16 cellular contexts compared by ENCODE assay signal in genomic region chr3:50484681-50485263, GRCh38. TPM values are rescaled to one million over a fixed set of nuclear protein-coding genes. Genes with fewer than 3 reads are reported as not detected.
A peak's percentile ranks its signal among the peaks of the same experiment; 100 is the strongest.
DNase-seq lines count a peak whose midpoint lies in the region; FAIRE-seq and TF ChIP-seq lines count a peak whose summit lies in the region.
"Had no signal": no experiment of that assay in that cellular context is flagged by ENCODE, and none has a peak within 500 bp of the region (broad histone marks: within the 10 kb centered on the region; RNA-seq: fewer than 3 reads in every experiment).

No MANE protein-coding gene starts in this region.

- H3K36me3 Mint-ChIP-seq in H9 (ENCODE audit: insufficient read depth in 1 of 3, low read depth in 3 of 3) (no peaks in the 10 kb centered on the region), neural progenitor cell (no peaks in the 10 kb centered on the region)
- H3K36me3 Mint-ChIP-seq: CD8-positive, alpha-beta T cell had no signal

- H3K23ac ChIP-seq in H9 (ENCODE audit: insufficient read length, low read depth, low read length) (no peak overlapping the region), H1 (ENCODE audit: insufficient read length) (no peak overlapping the region)

- H3F3A ChIP-seq in neural progenitor cell (ENCODE audit: low read depth): no peaks in the 10 kb centered on the region
- no peaks in the 10 kb centered on the region for H3F3A ChIP-seq in MM.1S (ENCODE audit: insufficient read depth, low read length)

- H3K27me3 Mint-ChIP-seq in H9 (ENCODE audit: low read depth): no peaks in the 10 kb centered on the region
- peaks cover 6% of the 10 kb centered on the region for H3K27me3 Mint-ChIP-seq in neural progenitor cell (ENCODE audit: insufficient read depth, low read depth)

- no peaks in the 10 kb centered on the region for H4K20me1 ChIP-seq in H9 (ENCODE audit: control insufficient read depth, insufficient read depth, insufficient read length)
- peaks cover 3 to 14% of the 10 kb centered on the region in 2 experiments for H4K20me1 ChIP-seq in H1 (replicated peaks in 1 of 2; ENCODE audit: control insufficient read depth in 1 of 2, insufficient read depth in 2 of 2, low read length in 2 of 2)
- H4K20me1 ChIP-seq in neural progenitor cell (ENCODE audit: low read depth): peaks cover 44% of the 10 kb centered on the region
- no peaks in the 10 kb centered on the region for H4K20me1 ChIP-seq in MM.1S (ENCODE audit: insufficient read depth, low read length)

- H2BK5ac ChIP-seq in H9 (ENCODE audit: insufficient read length, low read length): no peak overlapping the region
- no peak overlapping the region for H2BK5ac ChIP-seq in H1 (ENCODE audit: low read depth, low read length)

- H3K4me1 Mint-ChIP-seq in H9: peaks cover 39 to 56% of the 10 kb centered on the region in 2 experiments
- H3K4me1 Mint-ChIP-seq in neural progenitor cell: peaks cover 43% of the 10 kb centered on the region

- no peak for TF ChIP-seq RAD21 in H1 (IDR thresholded peaks at IDR 0.05 in 1 of 2, conservative IDR thresholded peaks at IDR 0.05 in 1 of 2; ENCODE audit: low read depth in 2 of 2, low read length in 2 of 2)

- H2AFZ ChIP-seq in H9 (ENCODE audit: low read length) (no peak overlapping the region), H1 (ENCODE audit: low read length) (no peak overlapping the region), neural progenitor cell (replicated peaks) (no peak overlapping the region), MM.1S (ENCODE audit: low read length) (no peak overlapping the region)
- H2AFZ ChIP-seq: PC-9 had no signal

- no peak overlapping the region for H2BK20ac ChIP-seq in H9 (ENCODE audit: low read depth, low read length, poor library complexity, severe bottlenecking)
- H2BK20ac ChIP-seq in H1 (ENCODE audit: low read length): no peak overlapping the region

- H3K9me2 ChIP-seq in MM.1S (replicated peaks; ENCODE audit: insufficient read depth, low read length): no peaks in the 10 kb centered on the region

- no peak overlapping the region for H3K4me3 ChIP-seq in H1 (ENCODE audit: extremely low read depth in 1 of 4, insufficient read depth in 2 of 4, low read depth in 3 of 4, low read length in 4 of 4)
- no peak overlapping the region for H3K4me3 ChIP-seq in neural progenitor cell
- no peak overlapping the region for H3K4me3 ChIP-seq in MM.1S (ENCODE audit: low read length)
- H3K4me3 ChIP-seq in MG63: no peak overlapping the region
- H3K4me3 ChIP-seq: PC-9 had no signal

- H4K91ac ChIP-seq in H9 (ENCODE audit: insufficient read length, low read depth, low read length) (no peak overlapping the region), H1 (replicated peaks; ENCODE audit: insufficient read length, low read length) (no peak overlapping the region)

- peaks cover 3% of the 10 kb centered on the region; the same call in 1 of the 2 replicates for H3K4me1 ChIP-seq in H9 (ENCODE audit: insufficient read depth, low read length)
- peaks cover 3 to 28% (median 10%) of the 10 kb centered on the region in 4 experiments; a peak in 6 of 7 replicates for H3K4me1 ChIP-seq in H1 (replicated peaks in 1 of 4; ENCODE audit: control insufficient read depth in 3 of 4, insufficient read depth in 4 of 4, low read length in 3 of 4)
- H3K4me1 ChIP-seq in neural progenitor cell: no peaks in the 10 kb centered on the region
- no peaks in the 10 kb centered on the region for H3K4me1 ChIP-seq in MM.1S (ENCODE audit: low read length)

- CTCF ChIA-PET in H1 (lab: Charles Lee; ENCODE audit: partially characterized antibody): interaction anchor here (0.7 to 3.5 kb wide), 4 partner anchors 9 to 48 kb away, joined by 3 to 18 read pairs (median 8); no protein-coding TSS in a partner anchor

- H3K18ac ChIP-seq in H9 (ENCODE audit: insufficient read length, low read depth, low read length) (no peak overlapping the region), H1 (ENCODE audit: extremely low read depth, low read length) (no peak overlapping the region; the same call in 1 of the 2 replicates)

- H3K79me2 ChIP-seq in H9 (ENCODE audit: insufficient read depth, low read length) (no peaks in the 10 kb centered on the region), H1 (ENCODE audit: control insufficient read depth in 1 of 2, insufficient read depth in 2 of 2, low read length in 2 of 2) (peaks cover 0 to 2% of the 10 kb centered on the region in 2 experiments; a peak in 2 of 4 replicates), neural progenitor cell (ENCODE audit: low read depth) (no peaks in the 10 kb centered on the region), MM.1S (ENCODE audit: low read length) (no peaks in the 10 kb centered on the region)

- H2AK5ac ChIP-seq in H9 (ENCODE audit: insufficient read length, low read length): no peak overlapping the region
- H2AK5ac ChIP-seq in H1 (ENCODE audit: low read depth, low read length): no peak overlapping the region

- H3K27ac Mint-ChIP-seq in H9: peak overlapping the region; percentile 9 to 50 (median 49); a peak in 4 of 7 replicates
- H3K27ac Mint-ChIP-seq in neural progenitor cell: peak overlapping the region; percentile 81
- H3K27ac Mint-ChIP-seq: CD8-positive, alpha-beta T cell; IgD-negative memory B cell had no signal

- H3K4me2 ChIP-seq in H9 (ENCODE audit: insufficient read depth, insufficient read length, low read length) (no peak overlapping the region), H1 (ENCODE audit: insufficient read depth in 1 of 2, low read depth in 2 of 2, low read length in 2 of 2) (no peak overlapping the region), neural progenitor cell (no peak overlapping the region), MM.1S (ENCODE audit: low read depth, low read length) (no peak overlapping the region)
- H3K4me2 ChIP-seq: PC-9 had no signal

- H3K56ac ChIP-seq in H9 (ENCODE audit: insufficient read length, low read depth, low read length) (no peak overlapping the region), H1 (replicated peaks; ENCODE audit: insufficient read length, low read depth, low read length) (no peak overlapping the region)

- no peak overlapping the region for H2BK12ac ChIP-seq in H9 (ENCODE audit: insufficient read length, low read depth, low read length)
- H2BK12ac ChIP-seq in H1 (ENCODE audit: low read depth, low read length): no peak overlapping the region

- H3K9me3 ChIP-seq in H9 (ENCODE audit: control insufficient read depth, low read depth, low read length) (no peaks in the 10 kb centered on the region), H1 (ENCODE audit: insufficient read depth in 2 of 2, low read depth in 1 of 2, low read length in 1 of 2) (no peaks in the 10 kb centered on the region), neural progenitor cell (ENCODE audit: low read depth) (no peaks in the 10 kb centered on the region), MM.1S (replicated peaks; ENCODE audit: insufficient read depth, low read length) (no peaks in the 10 kb centered on the region), MG63 (no peaks in the 10 kb centered on the region)

- H3K23me2 ChIP-seq in H9 (ENCODE audit: insufficient read length, low read depth, low read length, poor library complexity, severe bottlenecking) (no peaks in the 10 kb centered on the region), H1 (ENCODE audit: low read depth, low read length) (no peaks in the 10 kb centered on the region)

- no peak overlapping the region for H4K8ac ChIP-seq in H9 (replicated peaks; ENCODE audit: insufficient read length, low read depth, low read length)
- peak overlapping the region; percentile 53; the same call in 1 of the 2 replicates for H4K8ac ChIP-seq in H1 (ENCODE audit: extremely low read depth, insufficient read depth, low read length)

- WGBS in H9 (ENCODE audit: extremely low coverage, insufficient read length, low lambda C conversion rate): no CpG with 5 or more reads among the region's 9 CpGs
- WGBS in H1 (ENCODE audit: extremely low coverage in 1 of 2, insufficient coverage in 1 of 2, insufficient read length in 1 of 2, insufficient replicate concordance in 2 of 2, low coverage in 1 of 2, low lambda C conversion rate in 2 of 2, missing lambda C conversion rate in 1 of 2), 2 experiments: 80% methylated on average over 5 of the region's 9 CpGs; no CpG with 5 or more reads in 1 of the 2 experiments

- H3K4ac ChIP-seq in H9 (ENCODE audit: low read depth, low read length) (no peak overlapping the region), H1 (replicated peaks; ENCODE audit: insufficient read length, low read depth, low read length) (no peak overlapping the region)

- H3T11ph ChIP-seq in H9 (ENCODE audit: low read length): no peak overlapping the region

- no peak overlapping the region for H2BK15ac ChIP-seq in H9 (ENCODE audit: low read depth, low read length)
- H2BK15ac ChIP-seq in H1 (ENCODE audit: low read length): no peak overlapping the region

- POLR2A ChIA-PET in H1 (lab: Charles Lee; ENCODE audit: partially characterized antibody): interaction anchor here (1.4 to 1.7 kb wide), 2 partner anchors 9 to 32 kb away, joined by 3 to 5 read pairs; no protein-coding TSS in a partner anchor

- TF ChIP-seq CTCF in H9 (conservative IDR thresholded peaks at IDR 0.05): no peak
- TF ChIP-seq CTCF in H1 (IDR thresholded peaks at IDR 0.05; ENCODE audit: control extremely low read depth in 1 of 3, insufficient read depth in 1 of 3, low read depth in 1 of 3, low read length in 3 of 3): no peak
- TF ChIP-seq CTCF in neural progenitor cell (IDR thresholded peaks at IDR 0.05): no peak
- no peak for TF ChIP-seq CTCF in MM.1S (IDR thresholded peaks at IDR 0.05; ENCODE audit: low read length)

- H3K4me3 Mint-ChIP-seq in H9 (peak overlapping the region in 1 of 2 experiments; percentile 1; a peak in 1 of 5 replicates), neural progenitor cell (peak overlapping the region; percentile 60)
- H3K4me3 Mint-ChIP-seq: CD8-positive, alpha-beta T cell; IgD-negative memory B cell had no signal

- FAIRE-seq in H1 (lab: Jason Lieb, UNC): no peak
- FAIRE-seq: H54 had no signal

- H2BK120ac ChIP-seq in H9 (ENCODE audit: low read depth, low read length, poor library complexity, severe bottlenecking) (no peak overlapping the region), H1 (replicated peaks; ENCODE audit: low read depth, low read length) (no peak overlapping the region)

- H4K5ac ChIP-seq in H9 (ENCODE audit: insufficient read length, low read depth, low read length) (no peak overlapping the region), H1 (ENCODE audit: insufficient read length, low read depth, low read length) (no peak overlapping the region)

- no peaks in the 10 kb centered on the region for H3K79me1 ChIP-seq in H9 (ENCODE audit: insufficient read depth, low read depth, low read length, poor library complexity, severe bottlenecking)
- 0 out of 2 replicates have a peak, but pooled peaks cover 7% of the 10 kb centered on the region for H3K79me1 ChIP-seq in H1 (ENCODE audit: low read depth, low read length)

- no peaks in the 10 kb centered on the region for H3K36me3 ChIP-seq in H1 (ENCODE audit: control insufficient read depth in 2 of 4, insufficient read depth in 4 of 4, low read length in 3 of 4)
- H3K36me3 ChIP-seq in neural progenitor cell: no peaks in the 10 kb centered on the region
- H3K36me3 ChIP-seq in MM.1S (replicated peaks; ENCODE audit: insufficient read depth, low read length): no peaks in the 10 kb centered on the region
- no peaks in the 10 kb centered on the region for H3K36me3 ChIP-seq in MG63

- DNase-seq in H9 (no peak), NCI-H69 (lab: John Stamatoyannopoulos, UW) (peak; percentile 82), H1 (ENCODE audit: low read depth in 1 of 2, low spot score in 2 of 2) (no peak), neural progenitor cell (ENCODE audit: low spot score) (no peak), MM.1S (no peak), MG63 (no peak), HCEC 1CT (no peak)
- DNase-seq: CD8-positive, alpha-beta T cell; EL; MV-4-11; NCI-H1436 treated with DMSO at 0.1 percent for 48 hours; NCI-H2227 treated with DMSO at 0.1 percent for 48 hours; PC-9 had no signal

- H3K9me3 Mint-ChIP-seq in H9: no peaks in the 10 kb centered on the region; a peak in 1 of 5 replicates
- H3K9me3 Mint-ChIP-seq in neural progenitor cell: no peaks in the 10 kb centered on the region
- H3K9me3 Mint-ChIP-seq: CD8-positive, alpha-beta T cell; IgD-negative memory B cell had no signal

- no peak overlapping the region for H3K14ac ChIP-seq in H9 (ENCODE audit: insufficient read depth, low read length)
- no peak overlapping the region for H3K14ac ChIP-seq in H1 (ENCODE audit: insufficient read length)

- H3K9ac ChIP-seq in H9 (ENCODE audit: extremely low read depth, insufficient read length, low read length) (no peak overlapping the region), H1 (replicated peaks in 1 of 4; ENCODE audit: extremely low read depth in 1 of 4, low read depth in 3 of 4, low read length in 3 of 4) (no peak overlapping the region), neural progenitor cell (no peak overlapping the region), MM.1S (ENCODE audit: low read length) (no peak overlapping the region)

- H3K27me3 ChIP-seq in H9 (ENCODE audit: insufficient read depth, low read length) (no peaks in the 10 kb centered on the region), H1 (replicated peaks in 1 of 4; ENCODE audit: control insufficient read depth in 3 of 4, extremely low read depth in 1 of 4, insufficient read depth in 3 of 4, low read length in 3 of 4) (no peaks in the 10 kb centered on the region; a peak in 1 of 7 replicates), neural progenitor cell (no peaks in the 10 kb centered on the region), MM.1S (replicated peaks; ENCODE audit: insufficient read depth, low read length) (peaks cover 43% of the 10 kb centered on the region), MG63 (no peaks in the 10 kb centered on the region)

- no peak overlapping the region for H3K27ac ChIP-seq in H9 (ENCODE audit: insufficient read length, low read depth, low read length)
- H3K27ac ChIP-seq in H1 (ENCODE audit: low read depth, low read length): no peak overlapping the region
- H3K27ac ChIP-seq in neural progenitor cell: no peak overlapping the region
- no peak overlapping the region for H3K27ac ChIP-seq in MM.1S (ENCODE audit: low read length)
- H3K27ac ChIP-seq: PC-9 had no signal

- TF ChIP-seq EP300 in H1 (IDR thresholded peaks at IDR 0.05; ENCODE audit: borderline replicate concordance in 1 of 2, low read depth in 2 of 2, low read length in 2 of 2): no peak

- no peak for TF ChIP-seq POLR2A in H1 (IDR thresholded peaks at IDR 0.05; ENCODE audit: control extremely low read depth in 1 of 2, low read depth in 2 of 2, low read length in 2 of 2)

RNA-seq across cellular contexts. Expression of gene CACNA2D2, which starts 18.7 kb away (rescaled TPM):
- total RNA-seq in H9 (2021): 27.7 and 28.1 TPM in 2 replicates
- 14.0 and 14.1 TPM in 2 replicates for total RNA-seq in H1 (2021; fragmentation: NEBNext Ultra II Directional; extraction: Animal tissue kit (Norgen Biotek cat#: 25700))
- polyA plus RNA-seq in H1 (2011; rRNA removed): 24.9 and 25.0 TPM in 2 replicates
- polyA plus RNA-seq in H1 (2011; cell fraction: cytosol; rRNA removed): 14.3 TPM
- polyA plus RNA-seq in H1 (2011; cell fraction: nucleus; rRNA removed): 43.9 TPM
- 16.0 to 28.5 TPM (median 22.8 TPM) in 4 replicates for polyA plus RNA-seq in H1 (2012, experiment 1 of 2)
- polyA plus RNA-seq in H1 (2012, experiment 2 of 2): 13.3 TPM
- 16.1 TPM for polyA plus RNA-seq in H1 (2013, experiment 1 of 2)
- 13.8 TPM for polyA plus RNA-seq in H1 (2013, experiment 2 of 2)
- polyA minus RNA-seq in H1 (2011; rRNA and poly(A)+ RNA removed): 16.8 and 18.9 TPM in 2 replicates
- 14.2 TPM for polyA minus RNA-seq in H1 (2011; cell fraction: cytosol; rRNA and poly(A)+ RNA removed)
- polyA minus RNA-seq in H1 (2011; cell fraction: nucleus; rRNA and poly(A)+ RNA removed): 9.4 TPM
- 4.3 and 9.5 TPM in 2 replicates for total RNA-seq in neural progenitor cell (ENCODE audit: low replicate concordance)
- not detected in 2 replicates for total RNA-seq in MG63 (2014; rRNA removed; shearing (Covaris generic); ENCODE audit: low replicate concordance)
- total RNA-seq: LHCN-M2, PC-9 had no signal
